Comparison of ENCODE assay signal across 8 cellular contexts in genomic region chr7:23298885-23299769, GRCh38. TPM values are rescaled to one million over a fixed set of nuclear protein-coding genes. Genes with fewer than 3 reads are reported as not detected.
DNase-seq lines count a peak whose midpoint lies in the region; ATAC-seq and TF ChIP-seq lines count a peak whose summit lies in the region.

TSS of gene MALSU1 (plus strand) at chr7:23299339. CDS start at chr7:23299353, 14 bp downstream.

- H3K79me2 ChIP-seq in ACC112 (ENCODE audit: control insufficient read depth, insufficient read depth, low read length, unreplicated experiment) = peaks cover 46% of the 10 kb centered on the region

- peak; percentile 91 for TF ChIP-seq POLR2A in breast epithelium (IDR thresholded peaks at IDR 0.05)

- no peaks in the 10 kb centered on the region for H3K27me3 ChIP-seq in ACC112 (ENCODE audit: insufficient read depth, low read length)
- no peaks in the 10 kb centered on the region for H3K27me3 ChIP-seq in breast epithelium
- H3K27me3 ChIP-seq in skeletal muscle tissue (ENCODE audit: control insufficient read depth in 3 of 3, insufficient read depth in 3 of 3, low read length in 3 of 3) = no peaks in the 10 kb centered on the region

- H3K36me3 ChIP-seq in ACC112 (ENCODE audit: insufficient read depth, low read length) = peaks cover 7% of the 10 kb centered on the region
- H3K36me3 ChIP-seq in breast epithelium = no peaks in the 10 kb centered on the region
- peaks cover 3 to 11% (median 11%) of the 10 kb centered on the region in 3 donors for H3K36me3 ChIP-seq in skeletal muscle tissue (ENCODE audit: control insufficient read depth in 3 of 3, insufficient read depth in 3 of 3, low read length in 3 of 3)

- DNase-seq in NCI-H2196 treated with DMSO at 0.1 percent for 48 hours (lab: John Stamatoyannopoulos, UW; ENCODE audit: unreplicated experiment) (peak; percentile 94), breast epithelium (ENCODE audit: low spot score in 2 of 2) (peak; percentile 95 to 97)

- H3K4me1 ChIP-seq in ACC112 (ENCODE audit: control insufficient read depth, insufficient read depth, low read length, unreplicated experiment) = peaks cover 38% of the 10 kb centered on the region
- peaks cover 0 to 18% of the 10 kb centered on the region in 2 donors for H3K4me1 ChIP-seq in breast epithelium
- peaks cover 14 to 27% (median 21%) of the 10 kb centered on the region in 3 donors for H3K4me1 ChIP-seq in skeletal muscle tissue (ENCODE audit: control insufficient read depth in 3 of 3, insufficient read depth in 3 of 3, low read length in 3 of 3)

- no peak for TF ChIP-seq CTCF in VCaP (conservative IDR thresholded peaks at IDR 0.05)
- no peak for TF ChIP-seq CTCF in breast epithelium (IDR thresholded peaks at IDR 0.05)

- intact Hi-C loops in breast epithelium (cut with DNase I; ENCODE audit: low total_unique reads) = no loop called here

- H2AFZ ChIP-seq in ACC112 (ENCODE audit: low read length, unreplicated experiment) = peak within 1 kb of the TSS; percentile 92

- H3K9ac ChIP-seq in skeletal muscle tissue (ENCODE audit: low read depth in 1 of 3, low read length in 3 of 3) = peak within 1 kb of the TSS; percentile 93 to 97 (median 95)

- ATAC-seq in GM18870 (IDR thresholded peaks at IDR 0.05; ENCODE audit: unreplicated experiment) (peak; percentile 94), HG03135 (IDR thresholded peaks at IDR 0.05; ENCODE audit: unreplicated experiment) (peak; percentile 99)

- H3K4me3 ChIP-seq in ACC112 (ENCODE audit: low read depth, low read length) (peak within 1 kb of the TSS; percentile 86), breast epithelium (peak within 1 kb of the TSS; percentile 73 to 82 (median 79)), iPS-18c (ENCODE audit: insufficient read depth, low read depth, low read length) (peak within 1 kb of the TSS; percentile 88), skeletal muscle tissue (ENCODE audit: low read length in 3 of 3) (peak within 1 kb of the TSS; percentile 85 to 95 (median 94))

- peak within 1 kb of the TSS; percentile 53 for H3K27ac ChIP-seq in ACC112 (ENCODE audit: low read depth, low read length)
- peak within 1 kb of the TSS; percentile 73 for H3K27ac ChIP-seq in VCaP
- peak within 1 kb of the TSS; percentile 90 to 91 for H3K27ac ChIP-seq in breast epithelium
- peak within 1 kb of the TSS; percentile 73 for H3K27ac ChIP-seq in skeletal muscle tissue (ENCODE audit: low read depth, low read length)

- H3K9me3 ChIP-seq in breast epithelium (no peaks in the 10 kb centered on the region), iPS-18c (ENCODE audit: control insufficient read depth, insufficient read depth, low read length) (peaks cover 2% of the 10 kb centered on the region), skeletal muscle tissue (ENCODE audit: control insufficient read depth in 3 of 3, low read length in 3 of 3) (no peaks in the 10 kb centered on the region)

RNA-seq across cellular contexts. Expression of gene MALSU1, which starts in this region (rescaled TPM):
- total RNA-seq in breast epithelium = 10 to 100 TPM; 40.3 to 48.4 (median 45.0) TPM
- total RNA-seq in skeletal muscle tissue = 95.5 TPM

Comparison
In these comparisons a context has a peak if more than half of its experiments do, and no peak if none do; other contexts are left out.
1. Peak in every context shown above with its lines: DNase-seq, ATAC-seq, H3K4me3 ChIP-seq and H3K27ac ChIP-seq.